8 cellular contexts compared by ENCODE assay signal in the genomic region with DNA sequence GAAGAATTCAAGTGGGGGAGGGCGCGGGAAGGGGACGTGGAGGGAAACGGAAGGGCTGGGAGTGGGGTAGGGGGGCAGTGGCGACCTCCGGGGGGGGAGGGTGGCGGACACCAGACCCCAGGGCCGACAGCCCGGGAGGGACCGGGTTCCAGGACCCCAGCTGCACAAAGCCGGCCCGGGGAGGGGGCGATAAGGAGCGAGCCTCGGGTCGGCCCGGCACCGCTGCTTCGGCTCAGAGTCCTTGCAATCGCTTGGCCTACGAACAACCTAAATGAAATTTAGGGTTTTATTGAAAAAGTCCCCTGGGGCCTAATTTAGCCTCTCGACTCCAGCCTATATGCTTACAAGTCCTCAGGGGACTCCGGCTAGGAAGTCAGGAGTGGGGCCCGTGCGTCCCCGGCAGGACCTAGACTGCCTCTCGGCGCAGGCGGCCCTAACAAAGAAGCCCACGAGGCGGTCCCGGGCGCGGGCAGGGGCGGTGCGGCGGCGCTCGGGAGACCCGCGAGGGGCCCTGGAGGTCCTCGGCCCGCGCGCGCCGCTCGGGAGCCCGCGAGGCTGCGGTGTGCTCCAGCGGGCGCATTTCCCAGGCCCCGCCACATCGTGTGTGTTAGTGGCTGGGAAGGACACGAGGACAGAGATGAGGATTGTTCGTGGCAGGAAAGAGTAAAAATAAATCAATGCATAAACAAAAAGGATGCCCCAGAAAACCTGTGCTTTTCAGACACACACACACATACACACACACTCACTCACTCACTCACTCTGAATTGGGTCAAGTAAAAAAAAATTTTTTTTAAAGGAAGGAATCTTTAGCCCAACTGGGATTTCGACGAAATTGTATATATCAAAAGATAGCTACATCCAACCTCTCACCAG.
A peak's percentile ranks its signal among the peaks of the same experiment; 100 is the strongest.
DNase-seq lines count a peak whose midpoint lies in the region; ATAC-seq lines count a peak whose summit lies in the region.

No MANE protein-coding gene starts in this region.

- H3K4me1 Mint-ChIP-seq in activated naive CD4-positive, alpha-beta T cell treated with anti-CD3 and anti-CD28 coated beads for 36 hours (ENCODE audit: low read depth): peaks cover 22% of the 10 kb centered on the region

- H3K4me3 ChIP-seq in adipocyte (ENCODE audit: low read length) (peak overlapping the region; percentile 78), rectal smooth muscle tissue (ENCODE audit: low read length) (peak overlapping the region; percentile 49)

- no peaks in the 10 kb centered on the region for H3K9me3 ChIP-seq in adipocyte (ENCODE audit: control insufficient read depth, low read length)

- no peak overlapping the region for H3K27ac Mint-ChIP-seq in activated naive CD4-positive, alpha-beta T cell treated with anti-CD3 and anti-CD28 coated beads for 36 hours

- intact Hi-C loops in activated naive CD4-positive, alpha-beta T cell treated with anti-CD3 and anti-CD28 coated beads for 36 hours (cut with micrococcal nuclease): loop anchor here (1.0 to 10.0 kb wide), 9 partner anchors 123 to 1119 kb away; a partner anchor contains a TSS

- H3K27me3 Mint-ChIP-seq in activated naive CD4-positive, alpha-beta T cell treated with anti-CD3 and anti-CD28 coated beads for 36 hours (ENCODE audit: low read depth): peaks cover 29% of the 10 kb centered on the region

- H3K36me3 Mint-ChIP-seq in activated naive CD4-positive, alpha-beta T cell treated with anti-CD3 and anti-CD28 coated beads for 36 hours (ENCODE audit: low read depth): no peaks in the 10 kb centered on the region

- no peak for ATAC-seq in GM21529 (IDR thresholded peaks at IDR 0.05; ENCODE audit: unreplicated experiment)
- no peak for ATAC-seq in GM18511 (IDR thresholded peaks at IDR 0.05; ENCODE audit: unreplicated experiment)

- peak overlapping the region; percentile 69 for H3K9ac ChIP-seq in adipocyte (ENCODE audit: low read length)
- H3K9ac ChIP-seq in rectal smooth muscle tissue (ENCODE audit: low read length): peak overlapping the region; percentile 19

- DNase-seq in activated naive CD4-positive, alpha-beta T cell treated with anti-CD3 and anti-CD28 coated beads for 36 hours: no peak
- no peak for DNase-seq in activated naive CD4-positive, alpha-beta T cell treated with anti-CD3 and anti-CD28 coated beads, Interleukin-2, amount 50 U/mL, for 16 hours
- no peak for DNase-seq in adipocyte (ENCODE audit: low read depth)
- peak; percentile 13 to 47 for DNase-seq in hippocampal formation (lab: John Stamatoyannopoulos, UW)
- no peak for DNase-seq in middle frontal gyrus (ENCODE audit: extremely low spot score, low spot score)

- peaks cover 49% of the 10 kb centered on the region for H3K4me1 ChIP-seq in adipocyte (ENCODE audit: control insufficient read depth, insufficient read depth, low read length)
- peaks cover 4% of the 10 kb centered on the region for H3K4me1 ChIP-seq in rectal smooth muscle tissue (ENCODE audit: control insufficient read depth, insufficient read depth, low read length)

- CTCF ChIA-PET in activated naive CD4-positive, alpha-beta T cell treated with anti-CD3 and anti-CD28 coated beads for 36 hours (lab: Charles Lee): interaction anchor here (0.9 to 1.3 kb wide), 5 partner anchors 132 to 625 kb away, joined by 3 to 5 read pairs (median 3); no protein-coding TSS in a partner anchor

- H3K36me3 ChIP-seq in adipocyte (ENCODE audit: control insufficient read depth, insufficient read depth, low read length, severe bottlenecking): no peaks in the 10 kb centered on the region
- no peaks in the 10 kb centered on the region for H3K36me3 ChIP-seq in rectal smooth muscle tissue (ENCODE audit: control insufficient read depth, insufficient read depth, low read length)

- no peaks in the 10 kb centered on the region for H3K9me3 Mint-ChIP-seq in activated naive CD4-positive, alpha-beta T cell treated with anti-CD3 and anti-CD28 coated beads for 36 hours

- peak overlapping the region; percentile 61 for H3K4me3 Mint-ChIP-seq in activated naive CD4-positive, alpha-beta T cell treated with anti-CD3 and anti-CD28 coated beads for 36 hours

- no peaks in the 10 kb centered on the region for H3K27me3 ChIP-seq in adipocyte (replicated peaks; ENCODE audit: control insufficient read depth, insufficient read depth, low read length)
- H3K27me3 ChIP-seq in rectal smooth muscle tissue (ENCODE audit: control insufficient read depth, insufficient read depth, low read length): no peaks in the 10 kb centered on the region

- H3K27ac ChIP-seq in rectal smooth muscle tissue (ENCODE audit: low read depth, low read length): peak overlapping the region; percentile 83

Comparison
In these comparisons a context has a peak if more than half of its experiments do, and no peak if none do; other contexts are left out.
1. DNase-seq: peak in hippocampal formation (2 of 2); none in activated naive CD4-positive, alpha-beta T cell treated with anti-CD3 and anti-CD28 coated beads for 36 hours (single experiment), activated naive CD4-positive, alpha-beta T cell treated with anti-CD3 and anti-CD28 coated beads, Interleukin-2, amount 50 U/mL, for 16 hours (single experiment), adipocyte (single experiment) and middle frontal gyrus (single experiment).